Comparison of ENCODE assay signal across 8 cellular contexts in genomic region chr6:42449917-42450313, GRCh38. TPM values are rescaled to one million over a fixed set of nuclear protein-coding genes. Genes with fewer than 3 reads are reported as not detected.
A peak's percentile ranks its signal among the peaks of the same experiment; 100 is the strongest.
DNase-seq lines count a peak whose midpoint lies in the region; ATAC-seq and TF ChIP-seq lines count a peak whose summit lies in the region.

No MANE protein-coding gene starts in this region.

- TF ChIP-seq CTCF in osteocyte (IDR thresholded peaks at IDR 0.05): no peak

- H3K27ac ChIP-seq in ectodermal cell (ENCODE audit: insufficient read depth, low read depth, low read length, poor library complexity, severe bottlenecking): peak overlapping the region; percentile 73

- no peaks in the 10 kb centered on the region for H3K36me3 ChIP-seq in ectodermal cell (ENCODE audit: control insufficient read depth, insufficient read depth, low read length)

- H3K4me3 ChIP-seq in ectodermal cell (ENCODE audit: insufficient read depth, low read depth, low read length): peak overlapping the region; percentile 69

- peak overlapping the region; percentile 99 for H3K4me3 Mint-ChIP-seq in osteocyte (ENCODE audit: unreplicated experiment)

- peaks cover 33% of the 10 kb centered on the region for H3K4me1 Mint-ChIP-seq in osteocyte (ENCODE audit: unreplicated experiment)

- no peaks in the 10 kb centered on the region for H3K27me3 Mint-ChIP-seq in osteocyte (ENCODE audit: unreplicated experiment)

- H3K4me1 ChIP-seq in ectodermal cell (ENCODE audit: control insufficient read depth, insufficient read depth, low read length): peaks cover 19% of the 10 kb centered on the region

- H3K27me3 ChIP-seq in ectodermal cell (ENCODE audit: control insufficient read depth, insufficient read depth, low read length, poor library complexity, severe bottlenecking): no peaks in the 10 kb centered on the region

- H3K36me3 Mint-ChIP-seq in osteocyte (ENCODE audit: unreplicated experiment): peaks cover 3% of the 10 kb centered on the region

- no peak for ATAC-seq in GM18519 (IDR thresholded peaks at IDR 0.05; ENCODE audit: low FRiP score, unreplicated experiment)

- DNase-seq in ELR (ENCODE audit: low read depth): peak; percentile 48
- peak; percentile 61 for DNase-seq in NCI-H69 (lab: John Stamatoyannopoulos, UW)
- no peak for DNase-seq in osteocyte (ENCODE audit: extremely low spot score, unreplicated experiment)
- DNase-seq in SHP77 treated with DMSO at 0.1 percent for 48 hours (lab: John Stamatoyannopoulos, UW): no peak
- no peak for DNase-seq in medulla oblongata (ENCODE audit: extremely low spot score)
- DNase-seq in NK-92 treated with Interleukin-12 subunit alpha and Interleukin-12 subunit beta, amount 100 ng/mL, for 24 hours (lab: John Stamatoyannopoulos, UW): no peak

- WGBS in ectodermal cell, 2 experiments: 3 to 6% methylated on average over 4 of the region's 4 CpGs

- H3K9me3 Mint-ChIP-seq in osteocyte (ENCODE audit: unreplicated experiment): no peaks in the 10 kb centered on the region

- peak overlapping the region; percentile 69 for H3K27ac Mint-ChIP-seq in osteocyte (ENCODE audit: unreplicated experiment)

- no peaks in the 10 kb centered on the region for H3K9me3 ChIP-seq in ectodermal cell (ENCODE audit: control insufficient read depth, low read length)

RNA-seq across cellular contexts. Expression of gene TRERF1, which starts 1.8 kb away (rescaled TPM):
- polyA plus RNA-seq in ectodermal cell (2013, experiment 1 of 4): 16.5 TPM
- polyA plus RNA-seq in ectodermal cell (2013, experiment 2 of 4): 16.4 TPM
- polyA plus RNA-seq in ectodermal cell (2013, experiment 3 of 4): 14.1 TPM
- polyA plus RNA-seq in ectodermal cell (2013, experiment 4 of 4): 15.2 TPM
- total RNA-seq in osteocyte: 6.4 and 6.5 TPM in 2 replicates

Comparison
In these comparisons a context has a peak if more than half of its experiments do, and no peak if none do; other contexts are left out.
1. DNase-seq: peak in ELR (single experiment) and NCI-H69 (single experiment); none in osteocyte (single experiment), SHP77 treated with DMSO at 0.1 percent for 48 hours (single experiment), medulla oblongata (single experiment) and NK-92 treated with Interleukin-12 subunit alpha and Interleukin-12 subunit beta, amount 100 ng/mL, for 24 hours (single experiment).